ENCODE assay signal across 12 cellular contexts in genomic region chr14:67187826-67188225, GRCh38. TPM values are rescaled to one million over a fixed set of nuclear protein-coding genes. Genes with fewer than 3 reads are reported as not detected.
DNase-seq lines count a peak whose midpoint lies in the region; ATAC-seq and TF ChIP-seq lines count a peak whose summit lies in the region.
"Had no signal": no experiment of that assay in that cellular context is flagged by ENCODE, and none has a peak within 500 bp of the region (broad histone marks: within the 10 kb centered on the region; RNA-seq: fewer than 3 reads in every experiment).

No MANE protein-coding gene starts in this region.

- no peak for ATAC-seq in GM21786 (IDR thresholded peaks at IDR 0.05; ENCODE audit: unreplicated experiment)
- ATAC-seq: effector memory CD8-positive, alpha-beta T cell; natural killer cell treated with Interleukin-12 subunit alpha and Interleukin-12 subunit beta and Interleukin-15 and Interleukin-18, amount 100 ng/mL, for 72 hours had no signal

- 0 out of 2 replicates have a peak, but pooled peaks cover 8% of the 10 kb centered on the region for H3K36me3 Mint-ChIP-seq in HFFc6 (ENCODE audit: low read depth)
- H3K36me3 Mint-ChIP-seq: natural killer cell treated with Interleukin-12 subunit alpha and Interleukin-12 subunit beta and Interleukin-15 and Interleukin-18, amount 100 ng/mL, for 72 hours had no signal

- peaks cover 3% of the 10 kb centered on the region; the same call in 1 of the 2 replicates for H3K27me3 Mint-ChIP-seq in HFFc6 (ENCODE audit: insufficient read depth)
- H3K27me3 Mint-ChIP-seq: effector memory CD8-positive, alpha-beta T cell; natural killer cell treated with Interleukin-12 subunit alpha and Interleukin-12 subunit beta and Interleukin-15 and Interleukin-18, amount 100 ng/mL, for 72 hours had no signal

- CTCF ChIA-PET in RWPE1 (lab: Yijun Ruan, JAX), result interaction anchor here (0.6 kb wide), 1 partner anchor 35 kb away, joined by 3 read pairs; no protein-coding TSS in a partner anchor

- DNase-seq in A172 (ENCODE audit: low spot score) (peak; percentile 93), HFFc6 (peak; percentile 62), RWPE1 (ENCODE audit: low spot score) (peak; percentile 50), fibroblast of villous mesenchyme (ENCODE audit: low read depth) (peak; percentile 40), inferior parietal cortex (ENCODE audit: extremely low spot score) (no peak), posterior vena cava (ENCODE audit: low spot score) (no peak)
- DNase-seq in activated CD8-positive, alpha-beta memory T cell treated with anti-CD3 and anti-CD28 coated beads for 24 hours, result no peak
- DNase-seq: effector memory CD8-positive, alpha-beta T cell; Kasumi-1; NCI-H526 had no signal

- POLR2A ChIA-PET in RWPE1 (lab: Yijun Ruan, JAX; ENCODE audit: low non-redundant PET), result no interaction called here

- peaks cover 26% of the 10 kb centered on the region for H3K4me1 Mint-ChIP-seq in HFFc6 (ENCODE audit: low read depth)

- H3K9me3 Mint-ChIP-seq in HFFc6, result no peaks in the 10 kb centered on the region
- H3K9me3 Mint-ChIP-seq: effector memory CD8-positive, alpha-beta T cell; natural killer cell treated with Interleukin-12 subunit alpha and Interleukin-12 subunit beta and Interleukin-15 and Interleukin-18, amount 100 ng/mL, for 72 hours had no signal

- no peak overlapping the region for H3K4me3 ChIP-seq in fibroblast of villous mesenchyme (ENCODE audit: low read depth, low read length)

- intact Hi-C loops in posterior vena cava (cut with DNase I), result no loop called here

- no peak for TF ChIP-seq CTCF in HFFc6 (IDR thresholded peaks at IDR 0.05)
- no peak for TF ChIP-seq CTCF in RWPE1 (conservative IDR thresholded peaks at IDR 0.05; ENCODE audit: low read depth)
- no peak for TF ChIP-seq CTCF in fibroblast of villous mesenchyme (IDR thresholded peaks at IDR 0.05; ENCODE audit: insufficient read depth, low read depth, low read length)

- H3K27ac ChIP-seq in RWPE1, result no peak overlapping the region

- no peak overlapping the region for H3K27ac Mint-ChIP-seq in HFFc6
- H3K27ac Mint-ChIP-seq: effector memory CD8-positive, alpha-beta T cell; natural killer cell treated with Interleukin-12 subunit alpha and Interleukin-12 subunit beta and Interleukin-15 and Interleukin-18, amount 100 ng/mL, for 72 hours had no signal

- H3K4me3 Mint-ChIP-seq in HFFc6, result no peak overlapping the region
- H3K4me3 Mint-ChIP-seq: effector memory CD8-positive, alpha-beta T cell; natural killer cell treated with Interleukin-12 subunit alpha and Interleukin-12 subunit beta and Interleukin-15 and Interleukin-18, amount 100 ng/mL, for 72 hours had no signal

RNA-seq across cellular contexts. Expression of gene GARIN2, which starts 1.4 kb away (rescaled TPM):
- not detected in 2 replicates for total RNA-seq in A172 (2014; rRNA removed; shearing (Covaris generic))
- under 1 TPM in 2 of 6 experiments, not detected in 4; 0.12 to 0.13 TPM for total RNA-seq in HFFc6 (2021; fragmentation: NEBNext Ultra II Directional; extraction: Animal tissue kit (Norgen Biotek cat#: 25700))
- not detected in 2 replicates for total RNA-seq in fibroblast of villous mesenchyme
- total RNA-seq in posterior vena cava, result not detected
- total RNA-seq: natural killer cell treated with Interleukin-12 subunit alpha and Interleukin-12 subunit beta and Interleukin-15 and Interleukin-18, amount 100 ng/mL, for 72 hours had no signal

RNA-seq across cellular contexts. Expression of gene PALS1, which starts 53.4 kb away (rescaled TPM):
- 66.4 and 72.8 TPM in 2 replicates for total RNA-seq in A172 (2014; rRNA removed; shearing (Covaris generic))
- 10 to 100 TPM; 41.9 to 52.7 (median 45.9) TPM for total RNA-seq in HFFc6 (2021; fragmentation: NEBNext Ultra II Directional; extraction: Animal tissue kit (Norgen Biotek cat#: 25700))
- 18.4 and 38.4 TPM in 2 replicates for total RNA-seq in fibroblast of villous mesenchyme
- total RNA-seq in posterior vena cava, result 10 to 100 TPM; 15.3 to 18.0 TPM

Comparison
In these comparisons a context has a peak if more than half of its experiments do, and no peak if none do; other contexts are left out.
1. DNase-seq: peak in A172 (single experiment), HFFc6 (single experiment), RWPE1 (single experiment) and fibroblast of villous mesenchyme (single experiment); none in inferior parietal cortex (single experiment), activated CD8-positive, alpha-beta memory T cell treated with anti-CD3 and anti-CD28 coated beads for 24 hours (single experiment) and posterior vena cava (single experiment).